8 cellular contexts compared by ENCODE assay signal in genomic region chr18:55415258-55415871, GRCh38.
DNase-seq lines count a peak whose midpoint lies in the region; ATAC-seq and TF ChIP-seq lines count a peak whose summit lies in the region.

No MANE protein-coding gene starts in this region.

- peaks cover 87% of the 10 kb centered on the region for H3K79me2 ChIP-seq in GM23338 (replicated peaks; ENCODE audit: insufficient read depth)

- no peaks in the 10 kb centered on the region for H3K36me3 Mint-ChIP-seq in GM23338 (ENCODE audit: low read depth)

- H3K4me2 ChIP-seq in GM23338: no peak overlapping the region

- intact Hi-C loops in posterior cingulate gyrus (cut with DNase I): loop anchor here (2.0 to 5.0 kb wide), 2 partner anchors 365 to 1162 kb away; no protein-coding TSS in a partner anchor

- 18 to 25% methylated on average over 6 of the region's 6 CpGs for WGBS in gastroesophageal sphincter (ENCODE audit: low coverage in 1 of 2), 2 donors

- TF ChIP-seq CTCF in GM23338 (conservative IDR thresholded peaks at IDR 0.05; ENCODE audit: low read depth in 2 of 2) (peak; percentile 92 to 99), gastroesophageal sphincter (IDR thresholded peaks at IDR 0.05) (peak; percentile 77 to 89 (median 82))

- peaks cover 75% of the 10 kb centered on the region for H3K4me1 Mint-ChIP-seq in GM23338

- H3K27me3 ChIP-seq in GM23338 (ENCODE audit: insufficient read depth) (no peaks in the 10 kb centered on the region), gastroesophageal sphincter (no peaks in the 10 kb centered on the region)

- DNase-seq in EL (peak; percentile 79), GM23338 (ENCODE audit: low spot score) (peak; percentile 90), LoVo (ENCODE audit: low spot score) (peak; percentile 60), SHP77 (lab: John Stamatoyannopoulos, UW) (peak; percentile 50 to 83), posterior cingulate gyrus (peak; percentile 74 to 98 (median 90)), ureter (ENCODE audit: low spot score) (peak; percentile 84)
- peak; percentile 86 for DNase-seq in activated effector memory CD4-positive, alpha-beta T cell treated with anti-CD3 and anti-CD28 coated beads, Interleukin-2, amount 50 U/mL, for 16 hours

- no peaks in the 10 kb centered on the region for H3K9me3 Mint-ChIP-seq in GM23338

- no peaks in the 10 kb centered on the region for H3K9me3 ChIP-seq in gastroesophageal sphincter

- H3K27me3 Mint-ChIP-seq in GM23338 (ENCODE audit: insufficient read depth, low read depth, poor library complexity): peaks cover 2% of the 10 kb centered on the region

- H3K4me1 ChIP-seq in GM23338 (ENCODE audit: insufficient read depth) (peaks cover 63% of the 10 kb centered on the region), gastroesophageal sphincter (peaks cover 0 to 28% (median 4%) of the 10 kb centered on the region in 3 donors)

- no peak overlapping the region for H2AFZ ChIP-seq in GM23338

- no peaks in the 10 kb centered on the region for H3K36me3 ChIP-seq in GM23338 (ENCODE audit: insufficient read depth)
- no peaks in the 10 kb centered on the region for H3K36me3 ChIP-seq in gastroesophageal sphincter

- H4K20me1 ChIP-seq in GM23338 (replicated peaks; ENCODE audit: insufficient read depth): no peaks in the 10 kb centered on the region

- no peak for TF ChIP-seq POLR2A in gastroesophageal sphincter (IDR thresholded peaks at IDR 0.05)

- ATAC-seq in GM23338: peak; percentile 94
- peak; percentile 74 for ATAC-seq in gastroesophageal sphincter

- TF ChIP-seq EP300 in gastroesophageal sphincter (IDR thresholded peaks at IDR 0.05): no peak

- no peaks in the 10 kb centered on the region for H3F3A ChIP-seq in GM23338 (replicated peaks; ENCODE audit: low read depth)

- peak overlapping the region; percentile 87 for H3K27ac Mint-ChIP-seq in GM23338

- no peaks in the 10 kb centered on the region for H3K9me2 ChIP-seq in GM23338 (ENCODE audit: insufficient read depth)

- H3K27ac ChIP-seq in GM23338 (ENCODE audit: low read depth): no peak overlapping the region
- no peak overlapping the region for H3K27ac ChIP-seq in gastroesophageal sphincter

- H3K4me3 Mint-ChIP-seq in GM23338: no peak overlapping the region

- no peak overlapping the region for H3K4me3 ChIP-seq in GM23338
- H3K4me3 ChIP-seq in gastroesophageal sphincter: no peak overlapping the region

TF ChIP-seq in GM23338, 12 proteins besides CTCF, POLR2A, EP300 and RAD21:
- TF ChIP-seq JUNB (IDR thresholded peaks at IDR 0.05; ENCODE audit: unreplicated experiment) (no peak), REST (IDR thresholded peaks at IDR 0.05; ENCODE audit: unreplicated experiment) (no peak), CREB1 (CRISPR knock-in tag; IDR thresholded peaks at IDR 0.05; ENCODE audit: low read depth) (no peak), EZH2 (IDR thresholded peaks at IDR 0.05; ENCODE audit: low read depth, unreplicated experiment) (no peak), POLR2AphosphoS5 (IDR thresholded peaks at IDR 0.05; ENCODE audit: low read depth) (no peak)
